In the genomic region with DNA sequence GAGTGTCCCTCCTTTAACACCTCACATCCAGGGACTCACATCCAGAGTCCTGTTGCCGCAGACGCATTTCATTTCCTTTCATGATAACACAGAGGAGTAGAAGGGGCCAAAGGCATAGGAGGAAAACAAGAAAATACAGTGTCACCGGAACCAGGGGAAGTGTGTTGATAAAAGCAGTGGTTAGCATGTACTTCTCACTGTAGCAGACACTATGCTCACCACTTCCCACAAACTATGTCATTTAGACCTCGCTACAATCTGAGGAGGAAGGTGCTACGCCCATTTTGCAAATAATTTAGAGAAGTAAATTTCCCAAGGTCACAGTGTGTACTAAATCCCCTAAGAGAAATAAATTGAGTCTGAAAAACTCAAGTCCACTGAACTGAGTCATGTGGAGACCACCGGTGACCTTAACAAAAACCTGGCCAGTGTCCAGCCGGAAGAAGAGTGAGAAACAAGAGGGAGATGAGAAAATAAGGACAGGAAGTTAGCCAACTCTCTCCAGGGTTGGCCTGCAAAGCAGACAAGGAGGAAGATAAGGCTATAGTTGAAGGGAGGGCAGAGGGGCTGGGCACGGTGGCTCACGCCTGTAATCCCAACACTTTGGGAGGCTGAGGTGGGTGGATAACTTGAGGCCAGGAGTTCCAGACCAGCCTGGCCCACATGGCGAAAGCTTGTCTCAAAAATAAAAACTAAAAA, we compare ENCODE assay signal across 2 cellular contexts.
TF ChIP-seq lines count a peak whose summit lies in the region.

No MANE protein-coding gene starts in this region.

TF ChIP-seq in GM23338, 12 proteins besides CTCF, POLR2A, EP300 and RAD21 (continued from another document and continues in another):
- TF ChIP-seq ZNF462 (CRISPR knock-in tag; IDR thresholded peaks at IDR 0.05): no peak
- no peak for TF ChIP-seq CREB1 (CRISPR knock-in tag; IDR thresholded peaks at IDR 0.05; ENCODE audit: low read depth)
- TF ChIP-seq NANOG (IDR thresholded peaks at IDR 0.05; ENCODE audit: borderline replicate concordance): no peak
- TF ChIP-seq EZH2phosphoT487 (IDR thresholded peaks at IDR 0.05; ENCODE audit: unreplicated experiment): no peak
- no peak for TF ChIP-seq STAT1 (IDR thresholded peaks at IDR 0.05; ENCODE audit: unreplicated experiment)
- TF ChIP-seq, protein P1, sequence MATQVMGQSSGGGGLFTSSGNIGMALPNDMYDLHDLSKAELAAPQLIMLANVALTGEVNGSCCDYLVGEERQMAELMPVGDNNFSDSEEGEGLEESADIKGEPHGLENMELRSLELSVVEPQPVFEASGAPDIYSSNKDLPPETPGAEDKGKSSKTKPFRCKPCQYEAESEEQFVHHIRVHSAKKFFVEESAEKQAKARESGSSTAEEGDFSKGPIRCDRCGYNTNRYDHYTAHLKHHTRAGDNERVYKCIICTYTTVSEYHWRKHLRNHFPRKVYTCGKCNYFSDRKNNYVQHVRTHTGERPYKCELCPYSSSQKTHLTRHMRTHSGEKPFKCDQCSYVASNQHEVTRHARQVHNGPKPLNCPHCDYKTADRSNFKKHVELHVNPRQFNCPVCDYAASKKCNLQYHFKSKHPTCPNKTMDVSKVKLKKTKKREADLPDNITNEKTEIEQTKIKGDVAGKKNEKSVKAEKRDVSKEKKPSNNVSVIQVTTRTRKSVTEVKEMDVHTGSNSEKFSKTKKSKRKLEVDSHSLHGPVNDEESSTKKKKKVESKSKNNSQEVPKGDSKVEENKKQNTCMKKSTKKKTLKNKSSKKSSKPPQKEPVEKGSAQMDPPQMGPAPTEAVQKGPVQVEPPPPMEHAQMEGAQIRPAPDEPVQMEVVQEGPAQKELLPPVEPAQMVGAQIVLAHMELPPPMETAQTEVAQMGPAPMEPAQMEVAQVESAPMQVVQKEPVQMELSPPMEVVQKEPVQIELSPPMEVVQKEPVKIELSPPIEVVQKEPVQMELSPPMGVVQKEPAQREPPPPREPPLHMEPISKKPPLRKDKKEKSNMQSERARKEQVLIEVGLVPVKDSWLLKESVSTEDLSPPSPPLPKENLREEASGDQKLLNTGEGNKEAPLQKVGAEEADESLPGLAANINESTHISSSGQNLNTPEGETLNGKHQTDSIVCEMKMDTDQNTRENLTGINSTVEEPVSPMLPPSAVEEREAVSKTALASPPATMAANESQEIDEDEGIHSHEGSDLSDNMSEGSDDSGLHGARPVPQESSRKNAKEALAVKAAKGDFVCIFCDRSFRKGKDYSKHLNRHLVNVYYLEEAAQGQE (IDR thresholded peaks at IDR 0.05; ENCODE audit: unreplicated experiment): no peak
- TF ChIP-seq ZNF331 (CRISPR knock-in tag; IDR thresholded peaks at IDR 0.05; ENCODE audit: low read depth): no peak
- TF ChIP-seq EZH2 (IDR thresholded peaks at IDR 0.05; ENCODE audit: low read depth, unreplicated experiment): no peak
- no peak for TF ChIP-seq ZNF114 (CRISPR knock-in tag; IDR thresholded peaks at IDR 0.05)

TF ChIP-seq in SK-N-SH, 30 proteins besides CTCF, POLR2A, EP300 and RAD21 (continued from another document):
- no peak for TF ChIP-seq RCOR1 (IDR thresholded peaks at IDR 0.05; ENCODE audit: low read length)
- TF ChIP-seq FOSL2 (IDR thresholded peaks at IDR 0.05; ENCODE audit: borderline replicate concordance, low read depth): no peak
- no peak for TF ChIP-seq FOXJ3 (CRISPR knock-in tag; IDR thresholded peaks at IDR 0.05)
